In the genomic region with DNA sequence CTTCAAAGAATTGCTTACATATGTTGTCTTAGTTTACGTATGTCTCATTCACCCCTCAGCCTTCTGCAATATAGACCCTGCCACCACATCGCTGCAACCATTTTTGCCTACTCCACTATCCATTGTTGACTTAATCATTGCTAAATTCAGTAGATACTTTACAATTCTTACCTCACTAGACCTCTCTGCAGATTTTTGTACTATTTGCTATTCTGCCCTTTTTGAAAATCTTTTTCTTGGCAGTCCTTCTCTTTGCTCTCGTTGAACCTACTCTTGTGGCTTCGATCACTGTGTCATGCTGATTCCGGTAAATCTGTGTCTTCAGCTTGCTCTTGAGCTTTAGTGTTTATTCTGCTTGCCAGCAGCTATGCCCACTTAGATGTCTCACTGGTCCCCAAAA, we compare ENCODE assay signal across 23 cellular contexts.
"Had no signal": no experiment of that assay in that cellular context is flagged by ENCODE, and none has a peak within 500 bp of the region (broad histone marks: within the 10 kb centered on the region; RNA-seq: fewer than 3 reads in every experiment).

No MANE protein-coding gene starts in this region.

- H3K27ac ChIP-seq: SJSA1, SK-N-MC had no signal

- H3K27me3 ChIP-seq: MG63, SJSA1 had no signal

- DNase-seq: IMR-90, Karpas-422, KG1, MG63, NCI-H1092, NCI-H1105 treated with DMSO at 0.1 percent for 48 hours, NCI-H1417 treated with DMSO at 0.1 percent for 48 hours, NCI-H146, NCI-H1694 treated with DMSO at 0.1 percent for 48 hours, NCI-H1930, NCI-H2081, NCI-H2107, NCI-H226, NCI-H446, NCI-H510A, NCI-H524 treated with DMSO at 0.1 percent for 48 hours, NCI-H69, NCI-H774, Right ventricle myocardium superior, RPMI8226, SIG-M5 had no signal

- H3K9me3 ChIP-seq: MG63, SJSA1 had no signal

- H3K4me3 ChIP-seq: MG63, SJSA1, SK-N-MC had no signal

- H3K4me1 ChIP-seq: SJSA1 had no signal

- H3K36me3 ChIP-seq: MG63, SJSA1 had no signal
